Comparison of ENCODE assay signal across 10 cellular contexts in genomic region chr14:88599761-88600439, GRCh38. TPM values are rescaled to one million over a fixed set of nuclear protein-coding genes. Genes with fewer than 3 reads are reported as not detected.
DNase-seq lines count a peak whose midpoint lies in the region; ATAC-seq and TF ChIP-seq lines count a peak whose summit lies in the region.
"Had no signal": no experiment of that assay in that cellular context is flagged by ENCODE, and none has a peak within 500 bp of the region (broad histone marks: within the 10 kb centered on the region; RNA-seq: fewer than 3 reads in every experiment).

No MANE protein-coding gene starts in this region.

- H3K36me3 Mint-ChIP-seq in nephron (ENCODE audit: low read depth) = peaks cover 80% of the 10 kb centered on the region

- H3K9me3 ChIP-seq in BE2C = no peaks in the 10 kb centered on the region
- H3K9me3 ChIP-seq: HAP-1 had no signal

- H3K4me3 ChIP-seq in BE2C (ENCODE audit: low read depth, low read length) = no peak overlapping the region
- H3K4me3 ChIP-seq: HAP-1 had no signal

- H3K4me1 ChIP-seq in BE2C = no peaks in the 10 kb centered on the region
- H3K4me1 ChIP-seq: HAP-1 had no signal

- H3K27me3 Mint-ChIP-seq in nephron (ENCODE audit: low read depth) = no peaks in the 10 kb centered on the region

- H3K36me3 ChIP-seq in BE2C = peaks cover 92% of the 10 kb centered on the region

- no peak for TF ChIP-seq CTCF in nephron (IDR thresholded peaks at IDR 0.05; ENCODE audit: unreplicated experiment in 3 of 3)
- TF ChIP-seq CTCF in BE2C (IDR thresholded peaks at IDR 0.05; ENCODE audit: low read depth, low read length) = no peak

- peak overlapping the region in 2 of 3 experiments; percentile 7 to 33 for H3K4me3 Mint-ChIP-seq in nephron

- no peak for DNase-seq in NCI-H128 (lab: John Stamatoyannopoulos, UW; ENCODE audit: unreplicated experiment)
- no peak for DNase-seq in BE2C
- no peak for DNase-seq in DMS153 (lab: John Stamatoyannopoulos, UW)
- DNase-seq in NCI-H2171 treated with DMSO at 0.1 percent for 48 hours (lab: John Stamatoyannopoulos, UW) = no peak
- DNase-seq: PC-3 had no signal

- no peaks in the 10 kb centered on the region for H3K27me3 ChIP-seq in BE2C

- no peaks in the 10 kb centered on the region for H3K9me3 Mint-ChIP-seq in nephron

- H3K27ac Mint-ChIP-seq in nephron = peak overlapping the region in 2 of 3 experiments; percentile 49 to 67

- H3K4me1 Mint-ChIP-seq in nephron = no peaks in the 10 kb centered on the region

- peak; percentile 94 for ATAC-seq in GM18861 (IDR thresholded peaks at IDR 0.05; ENCODE audit: unreplicated experiment)
- peak; percentile 92 for ATAC-seq in GM21619 (IDR thresholded peaks at IDR 0.05; ENCODE audit: unreplicated experiment)
- peak; percentile 93 for ATAC-seq in HG03520 (IDR thresholded peaks at IDR 0.05; ENCODE audit: unreplicated experiment)
- ATAC-seq: PC-3 had no signal

RNA-seq across cellular contexts. Expression of gene ZC3H14, which starts 37.1 kb away (rescaled TPM):
- 81.7 TPM for polyA plus RNA-seq in BE2C (2012; ENCODE audit: insufficient read depth, insufficient read length, low read depth)

RNA-seq across cellular contexts. Expression of gene PTPN21, which starts 45.1 kb away (rescaled TPM):
- 3.7 TPM for polyA plus RNA-seq in BE2C (2012; ENCODE audit: insufficient read depth, insufficient read length, low read depth)
